Comparison of ENCODE assay signal across 9 cellular contexts in the genomic region with DNA sequence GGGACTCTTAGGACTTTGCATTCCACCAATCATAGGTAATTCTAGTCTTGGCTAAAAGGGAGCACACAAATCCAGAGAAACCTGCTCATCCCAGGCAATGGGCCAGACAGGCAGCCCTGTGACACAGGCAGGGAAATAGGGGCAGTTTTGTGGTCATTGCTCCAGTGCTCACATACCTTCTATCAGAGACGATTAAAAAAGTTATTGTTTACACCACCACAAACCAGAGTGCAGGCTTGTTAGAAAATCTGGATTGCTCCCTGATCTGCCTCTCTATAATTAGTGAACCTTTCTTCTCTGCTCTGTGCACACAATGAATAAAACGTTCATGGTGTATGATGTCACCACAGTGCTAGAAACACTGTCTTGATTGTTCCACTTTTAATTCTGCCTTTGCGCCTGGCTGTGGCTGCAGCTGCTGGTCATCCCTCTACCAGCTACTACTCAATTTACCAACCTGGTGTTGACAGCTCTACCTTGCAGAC.
DNase-seq lines count a peak whose midpoint lies in the region; ATAC-seq and FAIRE-seq lines count a peak whose summit lies in the region.
"Had no signal": no experiment of that assay in that cellular context is flagged by ENCODE, and none has a peak within 500 bp of the region (broad histone marks: within the 10 kb centered on the region; RNA-seq: fewer than 3 reads in every experiment).

No MANE protein-coding gene starts in this region.

- H3K4me1 ChIP-seq in small intestine (ENCODE audit: control insufficient read depth in 2 of 2, insufficient read depth in 1 of 2, low read depth in 1 of 2, low read length in 1 of 2) = peaks cover 0 to 4% of the 10 kb centered on the region in 2 donors

- no peak for FAIRE-seq in small intestine (lab: Jason Lieb, UNC)
- FAIRE-seq: H1 had no signal

- no peaks in the 10 kb centered on the region for H3K36me3 ChIP-seq in small intestine (ENCODE audit: control insufficient read depth in 2 of 2, insufficient read depth in 2 of 2, low read length in 2 of 2)

- no peak overlapping the region for H3K4me3 ChIP-seq in small intestine (ENCODE audit: low read depth in 1 of 2, low read length in 2 of 2)

- WGBS in small intestine, 3 donors = 15 to 27% (median 22%) methylated on average over 3 of the region's 3 CpGs

- H3K27ac ChIP-seq in small intestine (ENCODE audit: low read depth in 1 of 2, low read length in 1 of 2) = peak overlapping the region in 1 of 2 donors; percentile 61

- DNase-seq in GM03348 (ENCODE audit: low spot score) (peak; percentile 59), NCI-H748 (lab: John Stamatoyannopoulos, UW; ENCODE audit: unreplicated experiment) (peak; percentile 95), fibroblast of peridontal ligament (ENCODE audit: extremely low read depth) (peak; percentile 63), pons (ENCODE audit: low spot score) (peak; percentile 98), small intestine (no peak)

- H3K9me3 ChIP-seq in small intestine (ENCODE audit: control insufficient read depth, low read depth) = no peaks in the 10 kb centered on the region

- H3K27me3 ChIP-seq in small intestine (ENCODE audit: control insufficient read depth in 2 of 2, insufficient read depth in 2 of 2, low read length in 2 of 2) = no peaks in the 10 kb centered on the region

- ATAC-seq in HG03565 (IDR thresholded peaks at IDR 0.05; ENCODE audit: unreplicated experiment) (no peak), GM18517 (IDR thresholded peaks at IDR 0.05; ENCODE audit: unreplicated experiment) (no peak), HG02678 (IDR thresholded peaks at IDR 0.05; ENCODE audit: unreplicated experiment) (no peak)
